ENCODE assay signal across 1 cellular context in genomic region chr7:101602484-101603241, GRCh38.
TF ChIP-seq lines count a peak whose summit lies in the region.

No MANE protein-coding gene starts in this region.

TF ChIP-seq in HCT116, 20 proteins besides CTCF, POLR2A, EP300 and RAD21 (continued from another document):
- TF ChIP-seq REST (IDR thresholded peaks at IDR 0.05; ENCODE audit: low read depth) (no peak), YY1 (IDR thresholded peaks at IDR 0.05; ENCODE audit: extremely low read depth, insufficient replicate concordance, low read depth, low read length) (peak; percentile 42)
TF ChIP-seq in HCT116: peak in this region for 1.
